1 cellular context compared by ENCODE assay signal in genomic region chr12:96063046-96063445, GRCh38.
TF ChIP-seq lines count a peak whose summit lies in the region.

No MANE protein-coding gene starts in this region.

TF ChIP-seq in H1, 55 proteins besides CTCF, POLR2A, EP300 and RAD21 (continued from another document):
- TF ChIP-seq TEAD4 (IDR thresholded peaks at IDR 0.05; ENCODE audit: low read depth, low read length) (no peak), RNF2 (IDR thresholded peaks at IDR 0.05; ENCODE audit: borderline replicate concordance, low read depth, low read length, missing control alignments, poor library complexity, severe bottlenecking) (no peak), ASH2L (IDR thresholded peaks at IDR 0.05; ENCODE audit: low read length) (no peak), BRCA1 (IDR thresholded peaks at IDR 0.05; ENCODE audit: low read depth, low read length) (no peak), CTBP2 (IDR thresholded peaks at IDR 0.05; ENCODE audit: borderline replicate concordance, insufficient read depth, insufficient read length, low read length) (no peak), KDM1A (IDR thresholded peaks at IDR 0.05; ENCODE audit: borderline replicate concordance, low read length) (no peak), E2F6 (IDR thresholded peaks at IDR 0.05) (no peak)
- TF ChIP-seq, protein P1, sequence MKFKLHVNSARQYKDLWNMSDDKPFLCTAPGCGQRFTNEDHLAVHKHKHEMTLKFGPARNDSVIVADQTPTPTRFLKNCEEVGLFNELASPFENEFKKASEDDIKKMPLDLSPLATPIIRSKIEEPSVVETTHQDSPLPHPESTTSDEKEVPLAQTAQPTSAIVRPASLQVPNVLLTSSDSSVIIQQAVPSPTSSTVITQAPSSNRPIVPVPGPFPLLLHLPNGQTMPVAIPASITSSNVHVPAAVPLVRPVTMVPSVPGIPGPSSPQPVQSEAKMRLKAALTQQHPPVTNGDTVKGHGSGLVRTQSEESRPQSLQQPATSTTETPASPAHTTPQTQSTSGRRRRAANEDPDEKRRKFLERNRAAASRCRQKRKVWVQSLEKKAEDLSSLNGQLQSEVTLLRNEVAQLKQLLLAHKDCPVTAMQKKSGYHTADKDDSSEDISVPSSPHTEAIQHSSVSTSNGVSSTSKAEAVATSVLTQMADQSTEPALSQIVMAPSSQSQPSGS (IDR thresholded peaks at IDR 0.05; ENCODE audit: low read length): no peak
